In the genomic region with DNA sequence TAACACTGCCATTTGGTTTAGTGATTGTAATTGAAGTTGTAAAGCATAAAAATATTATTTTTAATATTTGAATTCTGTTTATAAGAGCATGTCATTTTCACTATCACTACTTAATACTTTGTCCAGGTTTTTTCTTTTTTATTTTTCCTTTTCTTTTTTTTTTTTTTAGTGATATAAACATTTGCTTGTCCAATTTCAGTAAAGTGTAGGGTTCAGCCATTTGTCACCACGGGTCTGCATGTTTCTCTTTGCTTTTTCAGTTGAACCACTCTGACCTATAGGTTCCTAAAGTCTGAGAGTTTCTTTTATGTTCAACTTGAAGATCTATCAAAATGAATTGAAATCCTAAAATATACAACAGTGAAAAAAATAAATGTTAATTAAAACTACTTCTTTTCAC, we compare ENCODE assay signal across 17 cellular contexts. TPM values are rescaled to one million over a fixed set of nuclear protein-coding genes. Genes with fewer than 3 reads are reported as not detected.
DNase-seq lines count a peak whose midpoint lies in the region; ATAC-seq, FAIRE-seq and TF ChIP-seq lines count a peak whose summit lies in the region.
"Had no signal": no experiment of that assay in that cellular context is flagged by ENCODE, and none has a peak within 500 bp of the region (broad histone marks: within the 10 kb centered on the region; RNA-seq: fewer than 3 reads in every experiment).

No MANE protein-coding gene starts in this region.

- H2BK120ac ChIP-seq in IMR-90 (ENCODE audit: low read depth, low read length): 0 out of 2 replicates have a peak overlapping the region, but pooled peaks have one; percentile 57

- peak overlapping the region; percentile 80 to 100 (median 95) for H3K27ac Mint-ChIP-seq in CD4-positive, CD25-positive, alpha-beta regulatory T cell
- H3K27ac Mint-ChIP-seq in Caco-2 (ENCODE audit: unreplicated experiment): no peak overlapping the region
- H3K27ac Mint-ChIP-seq: IgD-negative memory B cell had no signal

- TF ChIP-seq POLR2A in IMR-90 (IDR thresholded peaks at IDR 0.05; ENCODE audit: low read depth, low read length) (no peak), GM12878 (IDR thresholded peaks at IDR 0.05; ENCODE audit: low read depth, low read length) (no peak)

- H3K4me3 ChIP-seq in CD4-positive, CD25-positive, alpha-beta regulatory T cell (ENCODE audit: low read depth, low read length): peak overlapping the region; percentile 96
- H3K4me3 ChIP-seq in IMR-90 (ENCODE audit: insufficient read depth, low read depth, low read length) (no peak overlapping the region), OCI-LY7 (ENCODE audit: low read depth, low read length, poor library complexity, severe bottlenecking) (no peak overlapping the region), GM12878 (peak overlapping the region; percentile 71; the same call in 1 of the 2 replicates), lower lobe of right lung (no peak overlapping the region), Caco-2 (ENCODE audit: low read depth, low read length) (no peak overlapping the region)
- H3K4me3 ChIP-seq: BLaER1 treated with 17β-estradiol and CSF1 and Interleukin-3, amounts not matched to agents 10 nM and 100 nM had no signal

- H3K9ac ChIP-seq in IMR-90 (ENCODE audit: low read depth, low read length) (no peak overlapping the region), GM12878 (ENCODE audit: control insufficient read depth, insufficient read depth, low read length) (peak overlapping the region; percentile 89)

- no peak overlapping the region for H3K23ac ChIP-seq in IMR-90 (ENCODE audit: low read depth, low read length)

- CTCF ChIA-PET in IMR-90 (lab: Yijun Ruan, JAX) (no interaction called here), OCI-LY7 (lab: Charles Lee; ENCODE audit: unreplicated experiment) (no interaction called here), GM12878 (lab: Yijun Ruan, JAX) (interaction anchor here (1.4 to 1.5 kb wide), 3 partner anchors 82 to 218 kb away, joined by 4 to 8 read pairs (median 6); no protein-coding TSS in a partner anchor), Caco-2 (lab: Charles Lee) (no interaction called here)

- no peaks in the 10 kb centered on the region for H3K27me3 ChIP-seq in CD4-positive, CD25-positive, alpha-beta regulatory T cell (ENCODE audit: control insufficient read depth, insufficient read depth, low read length)
- H3K27me3 ChIP-seq in IMR-90 (ENCODE audit: control insufficient read depth, insufficient read depth, low read length): no peaks in the 10 kb centered on the region
- H3K27me3 ChIP-seq in GM12878 (replicated peaks in 1 of 2; ENCODE audit: control insufficient read depth in 2 of 2, insufficient read depth in 2 of 2, low read length in 1 of 2): no peaks in the 10 kb centered on the region
- H3K27me3 ChIP-seq in lower lobe of right lung (ENCODE audit: low read depth): no peaks in the 10 kb centered on the region
- no peaks in the 10 kb centered on the region for H3K27me3 ChIP-seq in Caco-2 (replicated peaks; ENCODE audit: control insufficient read depth, insufficient read depth, low read length)
- H3K27me3 ChIP-seq: BLaER1 treated with 17β-estradiol and CSF1 and Interleukin-3, amounts not matched to agents 10 nM and 100 nM had no signal

- H3K4ac ChIP-seq in IMR-90 (ENCODE audit: low read depth, low read length): no peak overlapping the region

- no peak for TF ChIP-seq RAD21 in IMR-90 (IDR thresholded peaks at IDR 0.05; ENCODE audit: low read length)
- TF ChIP-seq RAD21 in GM12878 (IDR thresholded peaks at IDR 0.05; ENCODE audit: insufficient read depth, low read depth, low read length): no peak

- H3K9me2 ChIP-seq in OCI-LY7 (ENCODE audit: insufficient read depth, low read length): no peaks in the 10 kb centered on the region

- dilution Hi-C loops in IMR-90 (cut with HindIII; ENCODE audit: low sequenced_read_pairs, unreplicated experiment): no loop called here

- no peak for ATAC-seq in CD4-positive, CD25-positive, alpha-beta regulatory T cell (ENCODE audit: low read depth in 2 of 2)
- ATAC-seq in IMR-90 (ENCODE audit: low read depth) (no peak), GM12878 (no peak), lower lobe of right lung (no peak)

- peak overlapping the region; percentile 62; the same call in 1 of the 2 replicates for H2BK20ac ChIP-seq in IMR-90 (ENCODE audit: low read depth, low read length)

- no peak overlapping the region for H2BK5ac ChIP-seq in IMR-90 (ENCODE audit: low read depth, low read length, poor library complexity, severe bottlenecking)

- intact Hi-C loops in IMR-90 (cut with micrococcal nuclease) (loop anchor here (2.0 to 5.0 kb wide), 2 partner anchors 47 to 458 kb away; no protein-coding TSS in a partner anchor), OCI-LY7 (cut with micrococcal nuclease; ENCODE audit: unreplicated experiment) (no loop called here), GM12878 (cut with micrococcal nuclease; ENCODE audit: unreplicated experiment) (loop anchor here (10.0 kb wide), 1 partner anchor 1569 kb away; a partner anchor contains a TSS), lower lobe of right lung (cut with DNase I) (no loop called here), Caco-2 (cut with micrococcal nuclease; ENCODE audit: unreplicated experiment) (loop anchor here (10.0 kb wide), 1 partner anchor 1569 kb away; a partner anchor contains a TSS)

- TF ChIP-seq EP300 in GM12878 (IDR thresholded peaks at IDR 0.05; ENCODE audit: borderline replicate concordance in 1 of 2, control insufficient read depth in 1 of 2, low read depth in 2 of 2, low read length in 2 of 2): no peak

- no peak overlapping the region for H2AK9ac ChIP-seq in IMR-90 (replicated peaks; ENCODE audit: low read depth, low read length, poor library complexity)

- no peaks in the 10 kb centered on the region for H3K79me1 ChIP-seq in IMR-90 (ENCODE audit: low read depth in 1 of 2, low read length in 2 of 2)

- peak overlapping the region; percentile 63 to 96 (median 90) for H3K4me3 Mint-ChIP-seq in CD4-positive, CD25-positive, alpha-beta regulatory T cell
- no peak overlapping the region for H3K4me3 Mint-ChIP-seq in Caco-2 (ENCODE audit: unreplicated experiment)
- H3K4me3 Mint-ChIP-seq: CD4-positive, alpha-beta T cell; H9; IgD-negative memory B cell had no signal

- peak overlapping the region; percentile 88 for H3K27ac ChIP-seq in CD4-positive, CD25-positive, alpha-beta regulatory T cell (ENCODE audit: insufficient read depth, low read length, poor library complexity, severe bottlenecking)
- H3K27ac ChIP-seq in IMR-90 (ENCODE audit: insufficient read depth, low read length) (no peak overlapping the region), OCI-LY7 (ENCODE audit: low read depth, low read length, poor library complexity, severe bottlenecking) (peak overlapping the region; percentile 97), GM12878 (ENCODE audit: control insufficient read depth, insufficient read depth) (peak overlapping the region; percentile 98), substantia nigra (ENCODE audit: low read depth, low read length, poor library complexity, severe bottlenecking) (no peak overlapping the region), lower lobe of right lung (no peak overlapping the region)
- H3K27ac ChIP-seq: BLaER1 treated with 17β-estradiol and CSF1 and Interleukin-3, amounts not matched to agents 10 nM and 100 nM had no signal

- no TSS peak for BruUV-seq in IMR-90 (replicated peaks; lab: Mats Ljungman, UMichigan)
- BruUV-seq in OCI-LY7 (replicated peaks; lab: Mats Ljungman, UMichigan): no TSS peak
- no TSS peak for BruUV-seq in GM12878 (replicated peaks; lab: Mats Ljungman, UMichigan)
- BruUV-seq in Caco-2 (replicated peaks; lab: Mats Ljungman, UMichigan): no TSS peak

- no peak overlapping the region for H3K56ac ChIP-seq in IMR-90 (ENCODE audit: extremely low read depth, insufficient read depth, low read length)

- DNase-seq in CD4-positive, CD25-positive, alpha-beta regulatory T cell: no peak
- DNase-seq in IMR-90 (no peak), OCI-LY7 (ENCODE audit: low spot score) (no peak), GM12878 (ENCODE audit: low read depth, low spot score) (no peak), occipital lobe (lab: John Stamatoyannopoulos, UW) (no peak), substantia nigra (lab: John Stamatoyannopoulos, UW) (no peak), lower lobe of right lung (no peak), Caco-2 (no peak)
- DNase-seq: 8988T; AML-193; CD4-positive, alpha-beta T cell; DMS79; GDM1; GOT3; H9 had no signal

- no CpG with 5 or more reads among the region's 1 CpG for WGBS in IMR-90 (ENCODE audit: extremely low coverage in 2 of 2, insufficient read length in 1 of 2), 2 experiments
- 30% methylated on average over 1 of the region's 1 CpG for WGBS in GM12878 (ENCODE audit: insufficient coverage, insufficient replicate concordance, low lambda C conversion rate, missing lambda C conversion rate)

- H3K9me3 ChIP-seq in CD4-positive, CD25-positive, alpha-beta regulatory T cell (ENCODE audit: control insufficient read depth in 2 of 2, low read length in 2 of 2): no peaks in the 10 kb centered on the region
- H3K9me3 ChIP-seq in IMR-90 (ENCODE audit: control insufficient read depth, insufficient read depth, low read length): no peaks in the 10 kb centered on the region
- peaks cover 7% of the 10 kb centered on the region; the same call in 1 of the 2 replicates for H3K9me3 ChIP-seq in OCI-LY7 (ENCODE audit: low read length)
- no peaks in the 10 kb centered on the region for H3K9me3 ChIP-seq in GM12878 (replicated peaks; ENCODE audit: control insufficient read depth, insufficient read depth, low read length)
- H3K9me3 ChIP-seq in lower lobe of right lung: no peaks in the 10 kb centered on the region
- H3K9me3 ChIP-seq in Caco-2: no peaks in the 10 kb centered on the region

- peaks cover 74% of the 10 kb centered on the region for H3K4me1 ChIP-seq in CD4-positive, CD25-positive, alpha-beta regulatory T cell (ENCODE audit: control insufficient read depth, insufficient read depth, low read length, poor library complexity, severe bottlenecking)
- H3K4me1 ChIP-seq in IMR-90 (ENCODE audit: control insufficient read depth, insufficient read depth, low read length): peaks cover 8% of the 10 kb centered on the region
- H3K4me1 ChIP-seq in OCI-LY7 (ENCODE audit: insufficient read depth, low read length, poor library complexity, severe bottlenecking): peaks cover 91% of the 10 kb centered on the region
- peaks cover 38% of the 10 kb centered on the region for H3K4me1 ChIP-seq in GM12878 (ENCODE audit: control insufficient read depth, insufficient read depth, low read length)
- no peaks in the 10 kb centered on the region for H3K4me1 ChIP-seq in lower lobe of right lung
- H3K4me1 ChIP-seq in Caco-2: peaks cover 48% of the 10 kb centered on the region

- H4K5ac ChIP-seq in IMR-90 (ENCODE audit: low read depth, low read length): no peak overlapping the region

- H2AFZ ChIP-seq in IMR-90 (replicated peaks; ENCODE audit: low read length, poor library complexity) (no peak overlapping the region), OCI-LY7 (ENCODE audit: low read length) (peak overlapping the region; percentile 92), GM12878 (ENCODE audit: control insufficient read depth, low read depth, low read length) (no peak overlapping the region)

- H3K14ac ChIP-seq in IMR-90 (replicated peaks; ENCODE audit: low read depth, low read length): no peak overlapping the region

- no peaks in the 10 kb centered on the region for H3K36me3 ChIP-seq in CD4-positive, CD25-positive, alpha-beta regulatory T cell (ENCODE audit: control insufficient read depth, insufficient read depth, low read length)
- H3K36me3 ChIP-seq in IMR-90 (ENCODE audit: control insufficient read depth, insufficient read depth, low read length) (no peaks in the 10 kb centered on the region), OCI-LY7 (ENCODE audit: insufficient read depth, low read length) (peaks cover 9% of the 10 kb centered on the region; the same call in 1 of the 2 replicates), GM12878 (ENCODE audit: control insufficient read depth in 2 of 2, insufficient read depth in 2 of 2, low read length in 1 of 2) (no peaks in the 10 kb centered on the region), lower lobe of right lung (no peaks in the 10 kb centered on the region), Caco-2 (ENCODE audit: control insufficient read depth, insufficient read depth, low read length) (no peaks in the 10 kb centered on the region)
- H3K36me3 ChIP-seq: BLaER1 treated with 17β-estradiol and CSF1 and Interleukin-3, amounts not matched to agents 10 nM and 100 nM had no signal

- peaks cover 4% of the 10 kb centered on the region for H3K36me3 Mint-ChIP-seq in CD4-positive, CD25-positive, alpha-beta regulatory T cell
- H3K36me3 Mint-ChIP-seq in Caco-2 (ENCODE audit: insufficient read depth, unreplicated experiment): peaks cover 10% of the 10 kb centered on the region
- H3K36me3 Mint-ChIP-seq: IgD-negative memory B cell had no signal

- H3K79me2 ChIP-seq in OCI-LY7 (ENCODE audit: insufficient read depth, low read depth, low read length) (no peaks in the 10 kb centered on the region), GM12878 (ENCODE audit: control insufficient read depth, insufficient read depth, low read length) (peaks cover 64% of the 10 kb centered on the region)

- H4K8ac ChIP-seq in IMR-90 (ENCODE audit: low read depth in 2 of 2, low read length in 2 of 2): no peak overlapping the region

- POLR2A ChIA-PET in IMR-90 (lab: Charles Lee; ENCODE audit: unreplicated experiment) (no interaction called here), OCI-LY7 (lab: Charles Lee) (interaction anchor here (0.7 to 1.7 kb wide), 4 partner anchors 8 to 83 kb away, joined by 3 to 5 read pairs (median 4); no protein-coding TSS in a partner anchor), GM12878 (lab: Charles Lee) (interaction anchor here (1.0 to 13.8 kb wide), 2 partner anchors 83 to 1573 kb away, joined by 3 to 232 read pairs; a partner anchor contains a TSS), Caco-2 (lab: Charles Lee) (no interaction called here)

- H3K4me1 Mint-ChIP-seq in CD4-positive, CD25-positive, alpha-beta regulatory T cell: peaks cover 43 to 76% (median 60%) of the 10 kb centered on the region in 4 donors
- peaks cover 33% of the 10 kb centered on the region for H3K4me1 Mint-ChIP-seq in Caco-2 (ENCODE audit: low read depth, unreplicated experiment)

- no peak overlapping the region for H3K4me2 ChIP-seq in IMR-90 (ENCODE audit: low read depth, low read length)
- peak overlapping the region; percentile 35 for H3K4me2 ChIP-seq in OCI-LY7 (ENCODE audit: low read length)
- peak overlapping the region; percentile 91 for H3K4me2 ChIP-seq in GM12878 (ENCODE audit: control insufficient read depth, insufficient read depth)

- no peaks in the 10 kb centered on the region for H4K20me1 ChIP-seq in IMR-90 (ENCODE audit: insufficient read depth, low read length)
- no peaks in the 10 kb centered on the region for H4K20me1 ChIP-seq in OCI-LY7 (ENCODE audit: insufficient read depth, low read length)
- no peaks in the 10 kb centered on the region for H4K20me1 ChIP-seq in GM12878 (ENCODE audit: control insufficient read depth, insufficient read depth)
- H4K20me1 ChIP-seq: BLaER1 treated with 17β-estradiol and CSF1 and Interleukin-3, amounts not matched to agents 10 nM and 100 nM had no signal

- 0 out of 2 replicates have a peak overlapping the region, but pooled peaks have one; percentile 63 for H3K18ac ChIP-seq in IMR-90 (ENCODE audit: low read depth, low read length)

- RAD21 ChIA-PET in GM12878 (lab: Charles Lee; ENCODE audit: unreplicated experiment): interaction anchor here (1.2 to 15.7 kb wide), 6 partner anchors 8 to 1571 kb away, joined by 3 to 540 read pairs (median 38); a partner anchor contains a TSS

- FAIRE-seq in GM12878 (lab: Jason Lieb, UNC): no peak

- H3K9me3 Mint-ChIP-seq in CD4-positive, CD25-positive, alpha-beta regulatory T cell: no peaks in the 10 kb centered on the region
- H3K9me3 Mint-ChIP-seq in Caco-2 (ENCODE audit: unreplicated experiment): no peaks in the 10 kb centered on the region
- H3K9me3 Mint-ChIP-seq: CD4-positive, alpha-beta T cell; H9 had no signal

- in situ Hi-C loops in IMR-90 (cut with MboI; ENCODE audit: low sequenced_read_pairs) (no loop called here), GM12878 (cut with MboI) (loop anchor here (25.0 kb wide), 1 partner anchor 1502 kb away; no protein-coding TSS in a partner anchor)

- no peak overlapping the region for H2AK5ac ChIP-seq in IMR-90 (ENCODE audit: low read depth, low read length)

- H2BK15ac ChIP-seq in IMR-90 (ENCODE audit: low read depth, low read length): peak overlapping the region; percentile 58; the same call in 1 of the 3 replicates

- H3K9me1 ChIP-seq in IMR-90 (ENCODE audit: insufficient read depth, low read length): no peaks in the 10 kb centered on the region

- SMC1A ChIA-PET in GM12878 (lab: Charles Lee; ENCODE audit: uncharacterized antibody, unreplicated experiment): interaction anchor here (14.5 to 15.7 kb wide), 2 partner anchors 80 to 217 kb away, joined by 237 to 467 read pairs; a partner anchor contains a TSS

- no peak overlapping the region for H4K91ac ChIP-seq in IMR-90 (ENCODE audit: insufficient read depth, low read depth, low read length)

- no peaks in the 10 kb centered on the region for H3K27me3 Mint-ChIP-seq in CD4-positive, CD25-positive, alpha-beta regulatory T cell
- no peaks in the 10 kb centered on the region for H3K27me3 Mint-ChIP-seq in Caco-2 (ENCODE audit: insufficient read depth, unreplicated experiment)

- no peak for TF ChIP-seq CTCF in IMR-90 (conservative IDR thresholded peaks at IDR 0.05; ENCODE audit: low read depth, low read length)
- no peak for TF ChIP-seq CTCF in OCI-LY7 (conservative IDR thresholded peaks at IDR 0.05; ENCODE audit: low read length)
- no peak for TF ChIP-seq CTCF in GM12878 (IDR thresholded peaks at IDR 0.05 in 2 of 3, conservative IDR thresholded peaks at IDR 0.05 in 1 of 3; ENCODE audit: control insufficient read depth in 2 of 3, extremely low read depth in 1 of 3, insufficient read depth in 1 of 3, low read depth in 3 of 3, low read length in 3 of 3)
- TF ChIP-seq CTCF in lower lobe of right lung (IDR thresholded peaks at IDR 0.05): no peak
- TF ChIP-seq CTCF in Caco-2 (IDR thresholded peaks at IDR 0.05; ENCODE audit: insufficient read depth in 1 of 2, low read depth in 1 of 2, low read length in 1 of 2, severe bottlenecking in 1 of 2, unreplicated experiment in 1 of 2): no peak

RNA-seq across cellular contexts. Expression of a gene that starts 48.5 kb away (rescaled TPM):
- 7.7 TPM for total RNA-seq in CD4-positive, CD25-positive, alpha-beta regulatory T cell
- 10 to 100 TPM; 18.5 to 21.1 (median 19.5) TPM for polyA plus RNA-seq in CD4-positive, CD25-positive, alpha-beta regulatory T cell
- total RNA-seq in IMR-90 (2012; rRNA removed) (7.3 and 16.9 TPM in 2 replicates), OCI-LY7 (2022) (18.9 and 22.1 TPM in 2 replicates), GM12878 (2014; rRNA removed) (10.7 and 12.3 TPM in 2 replicates), GM12878 (2014; rRNA removed; fragmentation: Illumina TruSeq; extraction: Trizol) (16.1 and 17.5 TPM in 2 replicates), GM12878 (2021) (9.9 and 13.1 TPM in 2 replicates), occipital lobe (96.4 TPM), lower lobe of right lung (16.7 TPM), Caco-2 (2022) (21.5 and 25.3 TPM in 2 replicates)
- polyA plus RNA-seq in IMR-90 (2012; rRNA removed) (12.8 and 13.5 TPM in 2 replicates), GM12878 (2011; rRNA removed) (13.3 and 25.0 TPM in 2 replicates), GM12878 (2014; fragmentation: Illumina TruSeq; extraction: Trizol) (18.3 and 18.6 TPM in 2 replicates), GM12878 (2014; fragmentation: Nextera tagmentation; extraction: Ambion mirVana) (10 to 100 TPM in 1 of 2 experiments, 1 to 10 TPM in 1; 6.0 to 12.8 TPM), GM12878 (2014; rRNA removed) (15.0 and 17.2 TPM in 2 replicates), GM12878 (2016; fragmentation: Nextera tagmentation; extraction: Ambion mirVana) (10 to 100 TPM; 24.2 to 25.0 TPM)
- polyA plus RNA-seq in IMR-90 (2012; cell fraction: cytosol; rRNA removed): 6.3 TPM in 2 replicates
- polyA plus RNA-seq in IMR-90 (2012; cell fraction: nucleus; rRNA removed; ENCODE audit: low replicate concordance): 1.4 and 4.7 TPM in 2 replicates
- 16.6 and 24.2 TPM in 2 replicates for total RNA-seq in OCI-LY7 (2014; rRNA removed; shearing (Covaris generic))
- 24.1 and 24.7 TPM in 2 replicates for total RNA-seq in GM12878 (2013; cell fraction: nucleolus; rRNA removed)
- 7.7 TPM for polyA plus RNA-seq in GM12878 (2011; ENCODE audit: low read depth)
- polyA plus RNA-seq in GM12878 (2011; cell fraction: cytosol; rRNA removed): 7.0 and 8.0 TPM in 2 replicates
- polyA plus RNA-seq in GM12878 (2011; cell fraction: nucleus; rRNA removed): 4.7 and 6.7 TPM in 2 replicates
- 10.8 and 12.7 TPM in 2 replicates for polyA plus RNA-seq in GM12878 (2012)
- 5.1 and 5.3 TPM in 2 replicates for polyA minus RNA-seq in GM12878 (2011; rRNA and poly(A)+ RNA removed)
- 4.4 and 5.9 TPM in 2 replicates for polyA minus RNA-seq in GM12878 (2011; cell fraction: cytosol; rRNA and poly(A)+ RNA removed)
- 6.4 and 13.3 TPM in 2 replicates for polyA minus RNA-seq in GM12878 (2011; cell fraction: nucleus; rRNA and poly(A)+ RNA removed)

Comparison
In these comparisons a context has a peak if more than half of its experiments do, and no peak if none do; other contexts are left out.
1. H3K27ac ChIP-seq: peak in CD4-positive, CD25-positive, alpha-beta regulatory T cell (single experiment), OCI-LY7 (single experiment) and GM12878 (single experiment); none in IMR-90 (single experiment), substantia nigra (single experiment) and lower lobe of right lung (single experiment).
2. H3K4me3 ChIP-seq: peak in CD4-positive, CD25-positive, alpha-beta regulatory T cell (single experiment) and GM12878 (single experiment); none in IMR-90 (single experiment), OCI-LY7 (single experiment), lower lobe of right lung (single experiment) and Caco-2 (single experiment).
3. POLR2A ChIA-PET loops: an anchor here in OCI-LY7 (0.7 to 1.7 kb wide) and GM12878 (1.0 to 13.8 kb wide); none called in IMR-90 and Caco-2.
4. intact Hi-C loops: an anchor here in IMR-90 (2.0 to 5.0 kb wide), GM12878 (10.0 kb wide) and Caco-2 (10.0 kb wide); none called in OCI-LY7 and lower lobe of right lung.